16 cellular contexts compared by ENCODE assay signal in genomic region chr5:20610650-20611049, GRCh38.
"Had no signal": no experiment of that assay in that cellular context is flagged by ENCODE, and none has a peak within 500 bp of the region (broad histone marks: within the 10 kb centered on the region; RNA-seq: fewer than 3 reads in every experiment).

No MANE protein-coding gene starts in this region.

- H3K36me3 Mint-ChIP-seq: activated naive CD4-positive, alpha-beta T cell treated with anti-CD3 and anti-CD28 coated beads, Interleukin-2, amount 50 U/mL, for 24 hours; memory B cell; naive thymus-derived CD4-positive, alpha-beta T cell had no signal

- H3K4me1 Mint-ChIP-seq: activated CD4-positive, alpha-beta T cell treated with anti-CD3 and anti-CD28 coated beads, Interleukin-2, amount 10 ng/mL, durations not matched to agents 24 days and 14 days; activated naive CD4-positive, alpha-beta T cell treated with anti-CD3 and anti-CD28 coated beads, Interleukin-2, amount 50 U/mL, for 24 hours; memory B cell; naive thymus-derived CD4-positive, alpha-beta T cell had no signal

- H3K4me3 Mint-ChIP-seq: activated CD4-positive, alpha-beta T cell treated with anti-CD3 and anti-CD28 coated beads, Interleukin-2, amount 10 ng/mL, durations not matched to agents 24 days and 14 days; activated CD8-positive, alpha-beta T cell treated with anti-CD3 and anti-CD28 coated beads, Interleukin-2, amount 10 ng/mL, durations not matched to agents 7 days and 5 days; activated naive CD4-positive, alpha-beta T cell treated with anti-CD3 and anti-CD28 coated beads, Interleukin-2, amount 50 U/mL, for 24 hours; memory B cell; naive thymus-derived CD4-positive, alpha-beta T cell; stimulated activated naive CD8-positive, alpha-beta T cell treated with anti-CD3 and anti-CD28 coated beads, Interleukin-15, Interleukin-2, amounts not matched to agents 100 ng/mL and 50 ng/mL, for 24 hours had no signal

- DNase-seq: activated CD4-positive, alpha-beta T cell treated with anti-CD3 and anti-CD28 coated beads, Interleukin-2, amount 10 ng/mL, durations not matched to agents 24 days and 14 days; activated CD4-positive, CD25-positive, alpha-beta regulatory T cell; activated CD8-positive, alpha-beta memory T cell treated with anti-CD3 and anti-CD28 coated beads, Interleukin-2, amount 50 U/mL, for 4 hours; activated CD8-positive, alpha-beta T cell treated with anti-CD3 and anti-CD28 coated beads, Interleukin-2, amount 10 ng/mL, durations not matched to agents 7 days and 5 days; activated effector memory CD4-positive, alpha-beta T cell treated with anti-CD3 and anti-CD28 coated beads, Interleukin-2, amount 50 U/mL, for 16 hours; activated T-cell treated with anti-CD3 and anti-CD28 coated beads, Interleukin-2, amount 50 U/mL, for 48 hours; adrenal gland; gastrocnemius medialis; left lung; mucosa of descending colon; naive thymus-derived CD4-positive, alpha-beta T cell; ovary; trophoblast cell had no signal

- H3K27ac Mint-ChIP-seq: activated CD4-positive, alpha-beta T cell treated with anti-CD3 and anti-CD28 coated beads, Interleukin-2, amount 10 ng/mL, durations not matched to agents 24 days and 14 days; activated CD8-positive, alpha-beta T cell treated with anti-CD3 and anti-CD28 coated beads, Interleukin-2, amount 10 ng/mL, durations not matched to agents 7 days and 5 days; activated naive CD4-positive, alpha-beta T cell treated with anti-CD3 and anti-CD28 coated beads, Interleukin-2, amount 50 U/mL, for 24 hours; memory B cell; naive thymus-derived CD4-positive, alpha-beta T cell; stimulated activated naive CD8-positive, alpha-beta T cell treated with anti-CD3 and anti-CD28 coated beads, Interleukin-15, Interleukin-2, amounts not matched to agents 100 ng/mL and 50 ng/mL, for 24 hours had no signal

- H3K27me3 Mint-ChIP-seq: activated CD4-positive, alpha-beta T cell treated with anti-CD3 and anti-CD28 coated beads, Interleukin-2, amount 10 ng/mL, durations not matched to agents 24 days and 14 days; activated naive CD4-positive, alpha-beta T cell treated with anti-CD3 and anti-CD28 coated beads, Interleukin-2, amount 50 U/mL, for 24 hours; memory B cell; naive thymus-derived CD4-positive, alpha-beta T cell; stimulated activated naive CD8-positive, alpha-beta T cell treated with anti-CD3 and anti-CD28 coated beads, Interleukin-15, Interleukin-2, amounts not matched to agents 100 ng/mL and 50 ng/mL, for 24 hours had no signal
